In genomic region chr10:84075226-84076046, GRCh38 we compare ENCODE assay signal across 15 cellular contexts.
DNase-seq lines count a peak whose midpoint lies in the region; TF ChIP-seq lines count a peak whose summit lies in the region.
"Had no signal": no experiment of that assay in that cellular context is flagged by ENCODE, and none has a peak within 500 bp of the region (broad histone marks: within the 10 kb centered on the region; RNA-seq: fewer than 3 reads in every experiment).

No MANE protein-coding gene starts in this region.

- DNase-seq in LHCN-M2 (ENCODE audit: low read depth) (peak; percentile 5), fibroblast of the conjunctiva (ENCODE audit: low read depth) (peak; percentile 9), transverse colon (no peak), SIG-M5 treated with dmso at 0.1 percent for 504 hours (lab: John Stamatoyannopoulos, UW; ENCODE audit: unreplicated experiment) (no peak), hypothalamus (lab: John Stamatoyannopoulos, UW) (no peak)
- no peak for DNase-seq in stimulated activated naive CD4-positive, alpha-beta T cell treated with Interleukin-2 at 50 U/mL for 16 hours (lab: John Stamatoyannopoulos, UW)
- DNase-seq: activated CD4-positive, alpha-beta T cell treated with anti-CD3 and anti-CD28 coated beads for 4 hours; BE2C; NCI-H1417 treated with DMSO at 0.1 percent for 48 hours; spleen; stimulated activated naive CD4-positive, alpha-beta T cell; T1000 had no signal

- H3K4me3 ChIP-seq in mesodermal cell (ENCODE audit: extremely low read depth, insufficient read depth, low read length, poor library complexity, severe bottlenecking) (no peak overlapping the region), transverse colon (no peak overlapping the region)
- H3K4me3 ChIP-seq: neural progenitor cell, SJSA1, spleen had no signal

- peak overlapping the region; percentile 55 for H3K27ac ChIP-seq in mesodermal cell (ENCODE audit: low read depth, low read length, severe bottlenecking)
- H3K27ac ChIP-seq in transverse colon: peak overlapping the region; percentile 53 to 71 (median 60)
- H3K27ac ChIP-seq: neural progenitor cell, SJSA1, spleen had no signal

- no peaks in the 10 kb centered on the region for H3K9me3 ChIP-seq in mesodermal cell (ENCODE audit: control insufficient read depth, low read length)
- H3K9me3 ChIP-seq in transverse colon: no peaks in the 10 kb centered on the region
- H3K9me3 ChIP-seq: BE2C, SJSA1 had no signal

- TF ChIP-seq EP300 in transverse colon (IDR thresholded peaks at IDR 0.05; ENCODE audit: low read depth): no peak

- intact Hi-C loops in transverse colon (cut with DNase I; ENCODE audit: low total_unique reads): no loop called here

- no peaks in the 10 kb centered on the region for H3K27me3 ChIP-seq in transverse colon
- H3K27me3 ChIP-seq: BE2C, neural progenitor cell, SJSA1, spleen had no signal

- in situ Hi-C loops in transverse colon (cut with MboI; ENCODE audit: low pct_ligation_motif_present in 1 of 4, low pct_unique_long_range_greater_than_20kb in 1 of 4, low sequenced_read_pairs in 3 of 4): no loop called here

- WGBS in mesodermal cell (ENCODE audit: insufficient coverage in 2 of 2), 2 experiments: 100% methylated on average over 1 to 2 of the region's 4 CpGs
- WGBS in transverse colon (ENCODE audit: low coverage in 1 of 2), 2 donors: 81% methylated on average over 4 of the region's 4 CpGs; no CpG with 5 or more reads in 1 of the 2 donors

- H3K4me1 ChIP-seq in mesodermal cell (ENCODE audit: control insufficient read depth, insufficient read depth, low read length, poor library complexity, severe bottlenecking) (peaks cover 7% of the 10 kb centered on the region), transverse colon (peaks cover 0 to 7% (median 3%) of the 10 kb centered on the region in 4 donors)
- H3K4me1 ChIP-seq: BE2C, neural progenitor cell had no signal

- TF ChIP-seq CTCF in transverse colon (IDR thresholded peaks at IDR 0.05): no peak

- no peak for TF ChIP-seq POLR2A in transverse colon (IDR thresholded peaks at IDR 0.05)

- H3K36me3 ChIP-seq in mesodermal cell (ENCODE audit: control insufficient read depth, insufficient read depth, low read length) (no peaks in the 10 kb centered on the region), transverse colon (no peaks in the 10 kb centered on the region)
- H3K36me3 ChIP-seq: BE2C, neural progenitor cell, SJSA1, spleen had no signal

Comparison
In these comparisons a context has a peak if more than half of its experiments do, and no peak if none do; other contexts are left out.
1. DNase-seq: peak in LHCN-M2 (single experiment) and fibroblast of the conjunctiva (single experiment); none in transverse colon (single experiment), SIG-M5 treated with dmso at 0.1 percent for 504 hours (single experiment), hypothalamus (0 of 51) and stimulated activated naive CD4-positive, alpha-beta T cell treated with Interleukin-2 at 50 U/mL for 16 hours (single experiment).